30 cellular contexts compared by ENCODE assay signal in the genomic region with DNA sequence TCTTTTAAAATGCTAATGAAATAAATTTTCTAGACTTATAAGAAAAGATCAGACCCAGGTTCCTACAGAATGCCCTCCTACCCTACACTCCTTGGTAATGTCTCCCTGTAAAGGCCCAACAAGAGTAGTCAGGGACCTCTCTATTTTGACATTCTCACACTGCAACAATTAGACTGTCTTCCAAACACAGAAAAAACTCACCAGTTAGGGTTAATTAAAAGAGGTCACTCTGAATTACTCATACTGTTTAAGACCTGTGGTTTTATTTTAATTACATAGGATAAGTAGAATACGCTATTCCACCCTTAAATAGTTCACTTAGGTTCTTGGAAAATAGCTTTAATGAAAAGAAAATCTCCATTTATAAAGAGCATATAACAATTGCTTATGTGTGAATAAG.
A peak's percentile ranks its signal among the peaks of the same experiment; 100 is the strongest.
DNase-seq lines count a peak whose midpoint lies in the region; ATAC-seq, FAIRE-seq and TF ChIP-seq lines count a peak whose summit lies in the region.
"Had no signal": no experiment of that assay in that cellular context is flagged by ENCODE, and none has a peak within 500 bp of the region (broad histone marks: within the 10 kb centered on the region; RNA-seq: fewer than 3 reads in every experiment).

No MANE protein-coding gene starts in this region.

- DNase-seq in HepG2 (ENCODE audit: low spot score) = no peak
- DNase-seq in right lobe of liver = no peak
- DNase-seq in RPMI7951 (ENCODE audit: low read depth) = peak; percentile 16
- DNase-seq in endothelial cell of umbilical vein (ENCODE audit: low read depth, low spot score) = peak; percentile 27
- no peak for DNase-seq in DMS 273 treated with DMSO at 0.1 percent for 48 hours (lab: John Stamatoyannopoulos, UW)
- DNase-seq in Caco-2 = no peak
- DNase-seq: activated CD4-positive, alpha-beta T cell treated with anti-CD3 and anti-CD28 coated beads, Interleukin-2, amount 50 U/mL, for 1 hour; activated effector memory CD4-positive, alpha-beta T cell treated with Interleukin-2 at 50 U/mL for 16 hours; activated T-cell treated with anti-CD3 and anti-CD28 coated beads, Interleukin-2, amount 50 U/mL, for 1 hour; CD8-positive, alpha-beta T cell; effector CD8-positive, alpha-beta T cell; HCEC 1CT; KBM-7; MG63; NCI-H2081; NCI-H2227 treated with DMSO at 0.1 percent for 48 hours; NCI-H526; pancreas; retina; SHP77 treated with DMSO at 0.1 percent for 48 hours; small intestine; stimulated activated naive CD4-positive, alpha-beta T cell; T1000; WERI-Rb-1 had no signal

- CTCF ChIA-PET in HepG2 (lab: Yijun Ruan, JAX; ENCODE audit: low intra/inter-chr PET ratio, low total read pairs) = no interaction called here
- CTCF ChIA-PET in endothelial cell of umbilical vein (lab: Charles Lee) = interaction anchor here (1.6 to 4.8 kb wide), 5 partner anchors 8 to 142 kb away, joined by 5 to 37 read pairs (median 8); no protein-coding TSS in a partner anchor
- CTCF ChIA-PET in Caco-2 (lab: Charles Lee) = no interaction called here

- H3K9me1 ChIP-seq in endothelial cell of umbilical vein (replicated peaks; ENCODE audit: control insufficient read depth, extremely low read depth, insufficient read depth, low read length) = no peaks in the 10 kb centered on the region

- dilution Hi-C loops in endothelial cell of umbilical vein (cut with MboI; ENCODE audit: extremely low pct_ligation_motif_present, low sequenced_read_pairs) = no loop called here

- H3K4me1 ChIP-seq in HepG2 (ENCODE audit: insufficient read depth, low read length) = peaks cover 45% of the 10 kb centered on the region
- peaks cover 0 to 3% (median 0%) of the 10 kb centered on the region in 4 donors for H3K4me1 ChIP-seq in right lobe of liver
- H3K4me1 ChIP-seq in endothelial cell of umbilical vein (ENCODE audit: control insufficient read depth, extremely low read depth, insufficient read depth, low read length) = peaks cover 42% of the 10 kb centered on the region
- H3K4me1 ChIP-seq in Caco-2 = no peaks in the 10 kb centered on the region
- H3K4me1 ChIP-seq: pancreas had no signal

- H3K36me3 ChIP-seq in HepG2 (replicated peaks in 1 of 2; ENCODE audit: control insufficient read depth in 1 of 2, insufficient read depth in 2 of 2, low read length in 2 of 2) = peaks cover 14 to 57% of the 10 kb centered on the region in 2 experiments
- peaks cover 0 to 42% (median 6%) of the 10 kb centered on the region in 4 donors for H3K36me3 ChIP-seq in right lobe of liver
- peaks cover 5 to 6% of the 10 kb centered on the region in 2 experiments for H3K36me3 ChIP-seq in endothelial cell of umbilical vein (ENCODE audit: control insufficient read depth in 2 of 2, extremely low read depth in 1 of 2, insufficient read depth in 2 of 2, low read length in 2 of 2)
- H3K36me3 ChIP-seq in Caco-2 (ENCODE audit: control insufficient read depth, insufficient read depth, low read length) = peaks cover 2% of the 10 kb centered on the region; the same call in 1 of the 2 replicates
- H3K36me3 ChIP-seq: MG63, pancreas, WERI-Rb-1 had no signal

- H3K4me3 Mint-ChIP-seq in Caco-2 (ENCODE audit: unreplicated experiment) = no peak overlapping the region
- H3K4me3 Mint-ChIP-seq: activated naive CD8-positive, alpha-beta T cell; CD8-positive, alpha-beta T cell had no signal

- TF ChIP-seq CTCF in HepG2 (CRISPR knock-in tag; IDR thresholded peaks at IDR 0.05) = no peak
- TF ChIP-seq CTCF in right lobe of liver (IDR thresholded peaks at IDR 0.05) = no peak
- no peak for TF ChIP-seq CTCF in endothelial cell of umbilical vein (IDR thresholded peaks at IDR 0.05; ENCODE audit: extremely low read depth in 1 of 2, insufficient read depth in 1 of 2, low read depth in 1 of 2, low read length in 2 of 2)
- no peak for TF ChIP-seq CTCF in Caco-2 (IDR thresholded peaks at IDR 0.05; ENCODE audit: insufficient read depth in 1 of 2, low read depth in 1 of 2, low read length in 1 of 2, severe bottlenecking in 1 of 2, unreplicated experiment in 1 of 2)

- intact Hi-C loops in HepG2 (cut with micrococcal nuclease; ENCODE audit: unreplicated experiment) = no loop called here
- intact Hi-C loops in right lobe of liver (cut with DNase I) = no loop called here
- intact Hi-C loops in endothelial cell of umbilical vein (cut with micrococcal nuclease) = loop anchor here (2.0 to 10.0 kb wide), 2 partner anchors 42 to 416 kb away; no protein-coding TSS in a partner anchor
- intact Hi-C loops in Caco-2 (cut with micrococcal nuclease; ENCODE audit: unreplicated experiment) = no loop called here

- peaks cover 6% of the 10 kb centered on the region for H3K4me1 Mint-ChIP-seq in Caco-2 (ENCODE audit: low read depth, unreplicated experiment)

- in situ Hi-C loops in HepG2 (cut with HindIII; ENCODE audit: extremely low pct_ligation_motif_present, low pct_unique_long_range_greater_than_20kb) = no loop called here

- H3K27ac ChIP-seq in HepG2 (ENCODE audit: extremely low read length, insufficient read depth, low read length) (peak overlapping the region; percentile 47), right lobe of liver (no peak overlapping the region), endothelial cell of umbilical vein (ENCODE audit: insufficient read depth, low read depth, low read length) (peak overlapping the region; percentile 85)
- H3K27ac ChIP-seq: coronary artery, pancreas, WERI-Rb-1 had no signal

- TF ChIP-seq RAD21 in HepG2 (CRISPR knock-in tag; IDR thresholded peaks at IDR 0.05) = no peak

- no TSS peak for BruUV-seq in HepG2 (replicated peaks; lab: Mats Ljungman, UMichigan)
- BruUV-seq in endothelial cell of umbilical vein (replicated peaks; lab: Mats Ljungman, UMichigan) = no TSS peak
- BruUV-seq in Caco-2 (replicated peaks; lab: Mats Ljungman, UMichigan) = no TSS peak

- no peak overlapping the region for H3K4me3 ChIP-seq in HepG2 (replicated peaks in 1 of 3; ENCODE audit: insufficient read depth in 1 of 3, low read depth in 2 of 3, low read length in 3 of 3)
- H3K4me3 ChIP-seq in right lobe of liver = no peak overlapping the region
- no peak overlapping the region for H3K4me3 ChIP-seq in endothelial cell of umbilical vein (replicated peaks in 1 of 3; ENCODE audit: insufficient read depth in 1 of 3, low read depth in 1 of 3, low read length in 3 of 3)
- no peak overlapping the region for H3K4me3 ChIP-seq in Caco-2 (ENCODE audit: low read depth, low read length)
- H3K4me3 ChIP-seq: coronary artery, GM12878, MG63, pancreas had no signal

- H3K9me3 ChIP-seq in HepG2 (ENCODE audit: low read length) = no peaks in the 10 kb centered on the region
- no peaks in the 10 kb centered on the region for H3K9me3 ChIP-seq in right lobe of liver
- no peaks in the 10 kb centered on the region for H3K9me3 ChIP-seq in endothelial cell of umbilical vein (replicated peaks; ENCODE audit: control insufficient read depth, insufficient read depth, low read length)
- H3K9me3 ChIP-seq in Caco-2 = no peaks in the 10 kb centered on the region
- H3K9me3 ChIP-seq: MG63, pancreas had no signal

- H3K4me2 ChIP-seq in HepG2 (ENCODE audit: low read depth, low read length) (no peak overlapping the region), endothelial cell of umbilical vein (ENCODE audit: insufficient read depth, low read length) (peak overlapping the region; percentile 32)

- no peaks in the 10 kb centered on the region for H3K27me3 Mint-ChIP-seq in Caco-2 (ENCODE audit: insufficient read depth, unreplicated experiment)
- H3K27me3 Mint-ChIP-seq: activated naive CD8-positive, alpha-beta T cell had no signal

- no peak for ATAC-seq in HepG2
- no peak for ATAC-seq in right lobe of liver
- no peak for ATAC-seq in GM18861 (IDR thresholded peaks at IDR 0.05; ENCODE audit: unreplicated experiment)
- no peak for ATAC-seq in HG03521 (IDR thresholded peaks at IDR 0.05; ENCODE audit: unreplicated experiment)
- ATAC-seq: CD8-positive, alpha-beta T cell; GM12878; pancreas had no signal

- TF ChIP-seq EP300 in HepG2 (IDR thresholded peaks at IDR 0.05; ENCODE audit: low read depth in 2 of 2, low read length in 2 of 2) (no peak), HepG2 (CRISPR knock-in tag; IDR thresholded peaks at IDR 0.05; ENCODE audit: borderline replicate concordance) (no peak)

- POLR2A ChIA-PET in HepG2 (lab: Yijun Ruan, JAX) (no interaction called here), endothelial cell of umbilical vein (lab: Charles Lee) (no interaction called here), Caco-2 (lab: Charles Lee) (no interaction called here)

- no peak overlapping the region for H3K27ac Mint-ChIP-seq in Caco-2 (ENCODE audit: unreplicated experiment)
- H3K27ac Mint-ChIP-seq: activated naive CD8-positive, alpha-beta T cell; CD8-positive, alpha-beta T cell had no signal

- FAIRE-seq in HepG2 (lab: Jason Lieb, UNC) (no peak), endothelial cell of umbilical vein (lab: Jason Lieb, UNC) (no peak)
- FAIRE-seq: A204.1, GM12878, pancreas, small intestine had no signal

- H4K20me1 ChIP-seq in HepG2 (ENCODE audit: insufficient read depth, low read length) = no peaks in the 10 kb centered on the region; the same call in 1 of the 2 replicates
- H4K20me1 ChIP-seq in endothelial cell of umbilical vein (replicated peaks; ENCODE audit: control insufficient read depth, extremely low read depth, insufficient read depth, low read length) = no peaks in the 10 kb centered on the region

- H3K9ac ChIP-seq in HepG2 (ENCODE audit: insufficient read depth, low read depth, low read length) (no peak overlapping the region), endothelial cell of umbilical vein (replicated peaks; ENCODE audit: extremely low read depth, insufficient read depth, low read length) (peak overlapping the region; percentile 53)

- peaks cover 5% of the 10 kb centered on the region for H3K36me3 Mint-ChIP-seq in Caco-2 (ENCODE audit: insufficient read depth, unreplicated experiment)

- no peaks in the 10 kb centered on the region for H3K9me3 Mint-ChIP-seq in Caco-2 (ENCODE audit: unreplicated experiment)
- H3K9me3 Mint-ChIP-seq: CD8-positive, alpha-beta T cell had no signal

- peaks cover 10% of the 10 kb centered on the region for H3K79me2 ChIP-seq in HepG2 (ENCODE audit: insufficient read depth, low read length)
- H3K79me2 ChIP-seq in endothelial cell of umbilical vein (ENCODE audit: control insufficient read depth, insufficient read depth, low read length) = peaks cover 4% of the 10 kb centered on the region

- 93% methylated on average over 1 of the region's 1 CpG for WGBS in HepG2 (ENCODE audit: low lambda C conversion rate)
- WGBS in right lobe of liver (ENCODE audit: insufficient coverage, low coverage, low lambda C conversion rate, missing lambda C conversion rate) = 100% methylated on average over 1 of the region's 1 CpG

- H3K27me3 ChIP-seq in HepG2 (ENCODE audit: control insufficient read depth in 1 of 2, insufficient read depth in 2 of 2, low read length in 2 of 2) = no peaks in the 10 kb centered on the region
- no peaks in the 10 kb centered on the region for H3K27me3 ChIP-seq in right lobe of liver
- H3K27me3 ChIP-seq in endothelial cell of umbilical vein (ENCODE audit: control insufficient read depth in 2 of 2, insufficient read depth in 2 of 2, low read length in 2 of 2) = no peaks in the 10 kb centered on the region
- H3K27me3 ChIP-seq in Caco-2 (replicated peaks; ENCODE audit: control insufficient read depth, insufficient read depth, low read length) = no peaks in the 10 kb centered on the region
- H3K27me3 ChIP-seq: MG63, pancreas had no signal

- TF ChIP-seq POLR2A in HepG2 (IDR thresholded peaks at IDR 0.05; ENCODE audit: insufficient read depth in 1 of 2, low read depth in 2 of 2, low read length in 2 of 2) (no peak), right lobe of liver (IDR thresholded peaks at IDR 0.05) (no peak), endothelial cell of umbilical vein (IDR thresholded peaks at IDR 0.05; ENCODE audit: low read depth, low read length) (no peak)

- H2AFZ ChIP-seq in HepG2 (ENCODE audit: low read length) = no peak overlapping the region
- no peak overlapping the region for H2AFZ ChIP-seq in endothelial cell of umbilical vein (ENCODE audit: low read depth, low read length)

Comparison
In these comparisons a context has a peak if more than half of its experiments do, and no peak if none do; other contexts are left out.
1. H3K27ac ChIP-seq: peak in HepG2 (single experiment) and endothelial cell of umbilical vein (single experiment); none in right lobe of liver (0 of 3).
2. DNase-seq: peak in RPMI7951 (single experiment) and endothelial cell of umbilical vein (single experiment); none in HepG2 (single experiment), right lobe of liver (0 of 3), DMS 273 treated with DMSO at 0.1 percent for 48 hours (single experiment) and Caco-2 (0 of 2).